In genomic region chr5:168969341-168969863, GRCh38 we compare ENCODE assay signal across 15 cellular contexts.
"Had no signal": no experiment of that assay in that cellular context is flagged by ENCODE, and none has a peak within 500 bp of the region (broad histone marks: within the 10 kb centered on the region; RNA-seq: fewer than 3 reads in every experiment).

No MANE protein-coding gene starts in this region.

- H3K4me3 ChIP-seq: dorsolateral prefrontal cortex, lower lobe of right lung, psoas muscle had no signal

- H3K36me3 ChIP-seq: lower lobe of right lung had no signal

- H3K9me3 ChIP-seq: lower lobe of right lung, psoas muscle had no signal

- DNase-seq: cortex of kidney; dorsolateral prefrontal cortex; effector CD8-positive, alpha-beta T cell; foreskin melanocyte; head of caudate nucleus; hippocampal formation; left colon; lower lobe of right lung; natural killer cell; psoas muscle; retina; small intestine; stimulated activated CD4-positive, alpha-beta T cell treated with anti-CD3 and anti-CD28 coated beads, Interleukin-12 subunit alpha, Interleukin-12 subunit beta, amount 100 ng/mL, for 4 hours; stimulated activated naive CD4-positive, alpha-beta T cell; trophoblast cell had no signal

- H3K4me1 ChIP-seq: lower lobe of right lung, psoas muscle had no signal

- H3K27ac ChIP-seq: dorsolateral prefrontal cortex, lower lobe of right lung, psoas muscle had no signal

- ATAC-seq: left colon, lower lobe of right lung, natural killer cell, psoas muscle had no signal
